ENCODE assay signal across 24 cellular contexts in genomic region chr14:105149146-105149781, GRCh38.
"Had no signal": no experiment of that assay in that cellular context is flagged by ENCODE, and none has a peak within 500 bp of the region (broad histone marks: within the 10 kb centered on the region; RNA-seq: fewer than 3 reads in every experiment).

No MANE protein-coding gene starts in this region.

- H3K27ac ChIP-seq: adrenal gland, colonic mucosa, dorsolateral prefrontal cortex, neural progenitor cell, prostate gland, stomach, suprapubic skin, tibial nerve had no signal

- DNase-seq: activated B cell treated with CpG ODN at 0.5 μM for 24 hours; activated CD4-positive, alpha-beta memory T cell treated with anti-CD3 and anti-CD28 coated beads for 36 hours; activated CD4-positive, alpha-beta T cell treated with anti-CD3 and anti-CD28 coated beads for 4 hours; activated effector memory CD4-positive, alpha-beta T cell treated with anti-CD3 and anti-CD28 coated beads, Interleukin-2, amount 50 U/mL, for 16 hours; activated T-cell treated with anti-CD3 and anti-CD28 coated beads, Interleukin-2, amount 50 U/mL, for 72 hours; adrenal gland; colonic mucosa; dorsolateral prefrontal cortex; effector memory CD8-positive, alpha-beta T cell; foreskin melanocyte; hypothalamus; left colon; stimulated activated CD4-positive, alpha-beta T cell treated with anti-CD3 and anti-CD28 coated beads, Interleukin-12 subunit alpha, Interleukin-12 subunit beta, amount 100 ng/mL, for 4 hours; stimulated activated CD4-positive, alpha-beta T cell treated with anti-CD3 and anti-CD28 coated beads, Interleukin-2, amount 100 ng/mL, for 24 hours; stomach had no signal

- H3K4me2 ChIP-seq: neural progenitor cell had no signal

- H2AFZ ChIP-seq: neural progenitor cell had no signal

- ATAC-seq: activated T-cell treated with anti-CD3 and anti-CD28 coated beads, Interleukin-2, amount 50 U/mL, for 72 hours; effector memory CD8-positive, alpha-beta T cell; esophagus mucosa; left colon; naive thymus-derived CD4-positive, alpha-beta T cell; stimulated activated effector memory CD8-positive, alpha-beta T cell treated with anti-CD3 and anti-CD28 coated beads, Interleukin-12 subunit alpha, Interleukin-12 subunit beta, amount 100 ng/mL, for 72 hours; T-helper 17 cell had no signal

- H3K4me1 ChIP-seq: adrenal gland, colonic mucosa, neural progenitor cell, prostate gland, stomach had no signal

- H3K4me3 ChIP-seq: adrenal gland, colonic mucosa, dorsolateral prefrontal cortex, lung, neural progenitor cell, prostate gland, stomach, suprapubic skin, tibial nerve had no signal

- H3K27me3 ChIP-seq: adrenal gland, colonic mucosa, dorsolateral prefrontal cortex, neural progenitor cell, stomach, suprapubic skin, tibial nerve had no signal

- H3K9me3 ChIP-seq: adrenal gland, colonic mucosa, prostate gland, stomach, suprapubic skin, tibial nerve had no signal

- H3K36me3 ChIP-seq: adrenal gland, colonic mucosa, neural progenitor cell, prostate gland had no signal
